8 cellular contexts compared by ENCODE assay signal in the genomic region with DNA sequence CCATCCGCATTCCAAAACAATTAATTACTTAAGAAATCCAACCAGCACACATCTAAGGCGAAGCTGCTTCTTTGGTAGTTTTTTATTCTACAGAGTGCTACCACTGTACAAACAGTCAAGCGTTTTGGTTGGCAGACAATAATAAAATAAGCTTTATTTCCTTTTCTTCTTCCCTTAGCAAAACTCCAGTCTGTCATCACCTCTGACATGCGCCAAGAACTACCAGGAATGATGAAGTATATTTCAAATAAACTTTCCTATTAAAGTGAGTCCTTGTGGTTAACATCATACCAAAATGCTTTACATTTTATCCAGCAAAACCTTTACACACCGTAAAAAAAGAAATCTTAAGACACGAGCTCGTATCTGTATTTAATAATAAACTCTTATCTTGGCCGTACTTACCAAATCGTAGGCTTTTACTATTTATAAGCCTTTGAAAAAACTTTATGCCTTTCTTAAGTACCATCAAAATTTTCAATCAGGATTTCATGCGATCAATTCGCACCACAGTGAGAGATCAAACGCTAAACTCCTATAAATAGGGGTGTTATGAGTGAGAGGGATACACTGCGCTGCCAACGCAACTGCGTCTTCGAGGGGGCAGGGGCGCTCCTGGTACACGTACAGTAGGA. TPM values are rescaled to one million over a fixed set of nuclear protein-coding genes. Genes with fewer than 3 reads are reported as not detected.
DNase-seq lines count a peak whose midpoint lies in the region; ATAC-seq and TF ChIP-seq lines count a peak whose summit lies in the region.

No MANE protein-coding gene starts in this region.

- BruUV-seq in Calu3 (replicated peaks; lab: Mats Ljungman, UMichigan), result no TSS peak

- intact Hi-C loops in Calu3 (cut with micrococcal nuclease; ENCODE audit: unreplicated experiment), result loop anchor here (1.0 to 5.0 kb wide), 4 partner anchors 49 to 132 kb away; no protein-coding TSS in a partner anchor

- peak overlapping the region; percentile 83 for H3K27ac Mint-ChIP-seq in Calu3 (ENCODE audit: unreplicated experiment)

- H3K36me3 Mint-ChIP-seq in Calu3 (ENCODE audit: insufficient read depth, unreplicated experiment), result peaks cover 40% of the 10 kb centered on the region

- ATAC-seq in HG02943 (IDR thresholded peaks at IDR 0.05; ENCODE audit: low read depth, unreplicated experiment), result peak; percentile 27
- no peak for ATAC-seq in GM21529 (IDR thresholded peaks at IDR 0.05; ENCODE audit: unreplicated experiment)

- H3K4me3 ChIP-seq in iPS-18a (ENCODE audit: low read length), result peak overlapping the region; percentile 95

- TF ChIP-seq CTCF in Calu3 (IDR thresholded peaks at IDR 0.05; ENCODE audit: unreplicated experiment) (no peak), GM20000 (IDR thresholded peaks at IDR 0.05; ENCODE audit: extremely low read depth, missing control alignments) (no peak)

- no peak overlapping the region for H3K27ac ChIP-seq in iPS-18a (ENCODE audit: low read length)

- CTCF ChIA-PET in Calu3 (lab: Charles Lee), result interaction anchor here (0.6 to 3.7 kb wide), 16 partner anchors 9 to 133 kb away, joined by 3 to 47 read pairs (median 6); no protein-coding TSS in a partner anchor

- H3K4me1 Mint-ChIP-seq in Calu3 (ENCODE audit: low read depth, unreplicated experiment), result peaks cover 22% of the 10 kb centered on the region

- no peaks in the 10 kb centered on the region for H3K27me3 Mint-ChIP-seq in Calu3 (ENCODE audit: unreplicated experiment)

- H3K36me3 ChIP-seq in iPS-18a (ENCODE audit: control insufficient read depth, low read depth, low read length), result peaks cover 6% of the 10 kb centered on the region

- H3K27me3 ChIP-seq in iPS-18a (ENCODE audit: control insufficient read depth, insufficient read depth, low read length), result no peaks in the 10 kb centered on the region

- H3K4me3 Mint-ChIP-seq in Calu3 (ENCODE audit: low read depth, unreplicated experiment), result peak overlapping the region; percentile 73

- peak overlapping the region; percentile 83 for H3K9ac ChIP-seq in iPS-18a (ENCODE audit: low read length)

- H3K9me3 ChIP-seq in iPS-18a (ENCODE audit: control insufficient read depth, low read depth, low read length), result no peaks in the 10 kb centered on the region

- DNase-seq in Calu3 (peak; percentile 76), activated gamma-delta T cell (lab: John Stamatoyannopoulos, UW) (no peak), GM20000 (ENCODE audit: low spot score) (no peak)
- DNase-seq in activated naive CD8-positive, alpha-beta T cell treated with anti-CD3 and anti-CD28 coated beads, Interleukin-2, amount 50 U/mL, for 16 hours (ENCODE audit: low read depth, low spot score), result peak; percentile 10
- peak; percentile 46 for DNase-seq in stimulated activated CD4-positive, alpha-beta T cell treated with anti-CD3 and anti-CD28 coated beads, Interleukin-4, amount 100 ng/mL, for 1 hour

- peaks cover 19% of the 10 kb centered on the region for H3K4me1 ChIP-seq in iPS-18a (ENCODE audit: control insufficient read depth, low read depth, low read length)

- no peaks in the 10 kb centered on the region for H3K9me3 Mint-ChIP-seq in Calu3 (ENCODE audit: low read depth, unreplicated experiment)

RNA-seq across cellular contexts. Expression of a gene that starts 1.2 kb away (rescaled TPM):
- total RNA-seq in Calu3 (2022), result 118 and 129 TPM in 2 replicates

Comparison
In these comparisons a context has a peak if more than half of its experiments do, and no peak if none do; other contexts are left out.
1. DNase-seq: peak in Calu3 (single experiment), activated naive CD8-positive, alpha-beta T cell treated with anti-CD3 and anti-CD28 coated beads, Interleukin-2, amount 50 U/mL, for 16 hours (single experiment) and stimulated activated CD4-positive, alpha-beta T cell treated with anti-CD3 and anti-CD28 coated beads, Interleukin-4, amount 100 ng/mL, for 1 hour (single experiment); none in activated gamma-delta T cell (single experiment) and GM20000 (single experiment).